ENCODE assay signal across 26 cellular contexts in the genomic region with DNA sequence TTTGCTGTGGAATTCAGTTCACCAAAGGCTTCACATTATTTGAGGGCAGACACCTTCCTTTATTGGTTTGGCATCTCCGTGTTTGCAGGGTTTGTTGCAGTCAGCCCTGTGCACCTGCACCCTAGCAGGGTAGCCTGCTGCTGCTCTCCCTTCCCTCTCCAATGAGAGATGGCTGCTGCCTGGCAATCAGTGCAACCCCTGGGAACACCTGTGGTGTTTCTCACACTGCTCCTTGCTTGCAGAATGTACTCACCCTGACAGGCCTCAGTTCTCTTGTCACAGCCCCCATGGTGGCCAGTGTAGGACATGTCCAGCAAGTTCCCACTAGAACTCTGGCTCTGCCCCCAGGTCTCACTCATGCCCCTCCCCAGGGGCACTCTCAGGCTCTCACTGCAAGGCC.
"Had no signal": no experiment of that assay in that cellular context is flagged by ENCODE, and none has a peak within 500 bp of the region (broad histone marks: within the 10 kb centered on the region; RNA-seq: fewer than 3 reads in every experiment).

No MANE protein-coding gene starts in this region.

- DNase-seq: head of caudate nucleus; hypothalamus; immature natural killer cell; kidney; left colon; left lung; mesendoderm; naive B cell; right lobe of liver; stimulated activated CD4-positive, alpha-beta T cell treated with anti-CD3 and anti-CD28 coated beads, Interleukin-1b, Interleukin-23, amount 100 ng/mL, for 48 hours; stimulated activated CD4-positive, alpha-beta T cell treated with anti-CD3 and anti-CD28 coated beads, Interleukin-2, amount 100 ng/mL, for 48 hours; stimulated activated CD4-positive, alpha-beta T cell treated with anti-CD3 and anti-CD28 coated beads, Interleukin-4, amount 100 ng/mL, for 4 hours; stimulated activated CD8-positive, alpha-beta memory T cell treated with anti-CD3 and anti-CD28 coated beads, Interleukin-4, amount 100 ng/mL, for 48 hours; stimulated activated naive CD4-positive, alpha-beta T cell treated with Interleukin-2 at 50 U/mL for 16 hours; stimulated activated naive CD8-positive, alpha-beta T cell treated with anti-CD3 and anti-CD28 coated beads, Interleukin-15, amount 100 ng/mL, for 72 hours; substantia nigra; upper lobe of right lung; uterus had no signal

- H3K27me3 Mint-ChIP-seq: naive B cell; natural killer cell treated with Interleukin-12 subunit alpha and Interleukin-12 subunit beta and Interleukin-15 and Interleukin-18, amount 100 ng/mL, for 72 hours; progenitor cell of endocrine pancreas; stimulated activated memory B cell treated with anti-CD40 and anti-IgM and Interleukin-4, amounts not matched to agents 10 μg/mL and 1 μg/mL and 100 μg/mL, for 72 hours; stimulated activated naive CD8-positive, alpha-beta T cell treated with anti-CD3 and anti-CD28 coated beads, Interleukin-15, amount 100 ng/mL, for 72 hours had no signal

- H3K4me2 ChIP-seq: smooth muscle cell had no signal

- H3K4me3 Mint-ChIP-seq: immature natural killer cell; mesothelial cell of epicardium; naive B cell; natural killer cell treated with Interleukin-12 subunit alpha and Interleukin-12 subunit beta and Interleukin-15 and Interleukin-18, amount 100 ng/mL, for 72 hours; stimulated activated memory B cell treated with anti-CD40 and anti-IgM and Interleukin-4, amounts not matched to agents 10 μg/mL and 1 μg/mL and 100 μg/mL, for 72 hours; stimulated activated naive CD8-positive, alpha-beta T cell treated with anti-CD3 and anti-CD28 coated beads, Interleukin-15, amount 100 ng/mL, for 72 hours had no signal

- H3K9me3 ChIP-seq: right atrium auricular region, right lobe of liver, upper lobe of right lung, uterus had no signal

- H3K27ac Mint-ChIP-seq: mesothelial cell of epicardium; natural killer cell treated with Interleukin-12 subunit alpha and Interleukin-12 subunit beta and Interleukin-15 and Interleukin-18, amount 100 ng/mL, for 72 hours; progenitor cell of endocrine pancreas; stimulated activated memory B cell treated with anti-CD40 and anti-IgM and Interleukin-4, amounts not matched to agents 10 μg/mL and 1 μg/mL and 100 μg/mL, for 72 hours had no signal

- H3K36me3 ChIP-seq: left lung, right atrium auricular region, right lobe of liver, tibial nerve, upper lobe of right lung, uterus had no signal

- ATAC-seq: left colon; left lung; stimulated activated memory B cell treated with anti-CD40 and anti-IgM and Interleukin-4, amounts not matched to agents 10 μg/mL and 1 μg/mL and 100 μg/mL, for 72 hours; stimulated activated naive CD8-positive, alpha-beta T cell treated with anti-CD3 and anti-CD28 coated beads, Interleukin-15, amount 100 ng/mL, for 72 hours; upper lobe of right lung had no signal

- H3K27ac ChIP-seq: left lung, right atrium auricular region, right lobe of liver, tibial nerve, upper lobe of right lung, uterus had no signal

- H3K4me1 ChIP-seq: left lung, right atrium auricular region, right lobe of liver, tibial nerve, upper lobe of right lung, uterus had no signal

- H3K36me3 Mint-ChIP-seq: mesothelial cell of epicardium had no signal

- H3K4me3 ChIP-seq: left lung, lung, right atrium auricular region, right lobe of liver, smooth muscle cell, tibial nerve, upper lobe of right lung, uterus had no signal

- H3K27me3 ChIP-seq: left lung, right atrium auricular region, right lobe of liver, tibial nerve, upper lobe of right lung, uterus had no signal

- H3K4me1 Mint-ChIP-seq: immature natural killer cell; mesothelial cell of epicardium; stimulated activated naive CD8-positive, alpha-beta T cell treated with anti-CD3 and anti-CD28 coated beads, Interleukin-15, amount 100 ng/mL, for 72 hours had no signal
